12 cellular contexts compared by ENCODE assay signal in the genomic region with DNA sequence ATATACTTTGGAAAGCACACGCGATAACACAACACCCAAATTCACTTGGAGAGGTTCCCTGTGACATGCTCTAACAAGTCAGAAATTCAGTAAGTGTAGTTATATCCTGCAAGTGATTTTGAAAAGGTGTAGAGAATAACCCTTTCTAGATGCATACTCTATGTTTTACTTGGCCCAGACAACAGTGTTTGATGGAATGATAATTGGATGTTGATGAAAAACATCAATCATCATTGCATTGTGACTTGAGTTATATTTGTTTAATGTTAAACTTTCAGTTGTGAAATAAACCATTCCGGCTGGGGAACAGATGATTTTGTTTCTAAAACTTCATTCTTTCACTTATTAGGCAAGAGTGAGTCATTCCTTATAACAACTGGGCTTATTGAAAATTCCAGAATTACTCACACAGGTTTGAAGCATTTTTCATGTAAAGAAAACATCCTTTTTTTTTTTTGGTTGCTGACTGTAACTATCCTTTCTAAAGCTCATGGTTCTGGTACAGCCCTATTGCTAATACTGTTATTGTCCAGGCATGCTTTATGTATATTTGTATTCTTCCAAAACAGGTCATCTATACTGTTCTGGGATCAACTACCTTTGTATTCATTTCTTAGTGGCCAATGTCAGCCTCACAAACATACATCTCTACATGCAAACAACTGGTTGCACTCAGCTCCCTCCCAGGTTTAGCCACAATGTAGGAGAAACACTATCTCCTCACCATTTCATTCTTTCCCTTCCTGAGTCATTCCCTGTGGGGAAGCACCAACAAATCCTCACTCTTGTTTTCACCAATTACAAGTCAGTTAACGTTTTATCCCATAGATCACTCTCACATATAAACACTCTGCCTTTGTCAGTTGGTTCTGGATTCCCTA.
DNase-seq lines count a peak whose midpoint lies in the region; ATAC-seq and TF ChIP-seq lines count a peak whose summit lies in the region.
"Had no signal": no experiment of that assay in that cellular context is flagged by ENCODE, and none has a peak within 500 bp of the region (broad histone marks: within the 10 kb centered on the region; RNA-seq: fewer than 3 reads in every experiment).

No MANE protein-coding gene starts in this region.

- no peak overlapping the region for H3K23ac ChIP-seq in neuronal stem cell (ENCODE audit: low read depth, low read length, poor library complexity)

- no peak overlapping the region for H3K4me3 Mint-ChIP-seq in activated CD4-positive, alpha-beta T cell treated with anti-CD3 and anti-CD28 coated beads, Interleukin-2, amount 10 ng/mL, durations not matched to agents 7 days and 5 days

- no peak overlapping the region for H3K14ac ChIP-seq in neuronal stem cell (ENCODE audit: low read length)

- no peak overlapping the region for H2BK12ac ChIP-seq in neuronal stem cell (ENCODE audit: low read length)

- H3K4me1 Mint-ChIP-seq in activated CD4-positive, alpha-beta T cell treated with anti-CD3 and anti-CD28 coated beads, Interleukin-2, amount 10 ng/mL, durations not matched to agents 7 days and 5 days = no peaks in the 10 kb centered on the region

- H2BK15ac ChIP-seq in neuronal stem cell (ENCODE audit: low read length) = no peak overlapping the region

- peak overlapping the region; percentile 5 for H3K4me3 ChIP-seq in epithelial cell of esophagus (ENCODE audit: low read length)
- H3K4me3 ChIP-seq in neuronal stem cell (ENCODE audit: low read length in 2 of 2) = no peak overlapping the region

- H2BK5ac ChIP-seq in neuronal stem cell (ENCODE audit: low read length) = no peak overlapping the region

- POLR2A ChIA-PET in activated CD4-positive, alpha-beta T cell treated with anti-CD3 and anti-CD28 coated beads, Interleukin-2, amount 10 ng/mL, durations not matched to agents 7 days and 5 days (lab: Charles Lee) = no interaction called here

- no peak overlapping the region for H4K8ac ChIP-seq in neuronal stem cell (ENCODE audit: low read depth, low read length)

- ATAC-seq in HG02571 (IDR thresholded peaks at IDR 0.05; ENCODE audit: unreplicated experiment) (no peak), HG02970 (IDR thresholded peaks at IDR 0.05; ENCODE audit: low FRiP score, unreplicated experiment) (no peak)

- H3K4ac ChIP-seq in neuronal stem cell (ENCODE audit: low read length) = no peak overlapping the region

- H2AK5ac ChIP-seq in neuronal stem cell (ENCODE audit: low read depth, low read length) = no peak overlapping the region

- in situ Hi-C loops in G401 (cut with HindIII; ENCODE audit: low sequenced_read_pairs) = no loop called here

- H3K27me3 Mint-ChIP-seq in activated CD4-positive, alpha-beta T cell treated with anti-CD3 and anti-CD28 coated beads, Interleukin-2, amount 10 ng/mL, durations not matched to agents 7 days and 5 days = no peaks in the 10 kb centered on the region

- CTCF ChIA-PET in activated CD4-positive, alpha-beta T cell treated with anti-CD3 and anti-CD28 coated beads, Interleukin-2, amount 10 ng/mL, durations not matched to agents 7 days and 5 days (lab: Charles Lee) = no interaction called here

- H2BK120ac ChIP-seq in neuronal stem cell (ENCODE audit: low read depth, low read length) = no peak overlapping the region

- no peak overlapping the region for H3K18ac ChIP-seq in neuronal stem cell (ENCODE audit: low read length)

- TF ChIP-seq CTCF in AG09319 (IDR thresholded peaks at IDR 0.05; ENCODE audit: low read depth, low read length) (no peak), epithelial cell of esophagus (IDR thresholded peaks at IDR 0.05; ENCODE audit: insufficient read depth, low read depth, low read length, missing control alignments) (no peak)

- DNase-seq in AG09319 (ENCODE audit: extremely low read depth, low read depth) = peak; percentile 65
- DNase-seq in epithelial cell of esophagus (ENCODE audit: low read depth) = peak; percentile 95
- DNase-seq in neuronal stem cell (ENCODE audit: low spot score) = no peak
- no peak for DNase-seq in activated CD4-positive, alpha-beta T cell treated with anti-CD3 and anti-CD28 coated beads, Interleukin-2, amount 10 ng/mL, durations not matched to agents 7 days and 5 days
- DNase-seq in G401 (ENCODE audit: low spot score) = no peak
- DNase-seq: activated CD4-positive, CD25-positive, alpha-beta regulatory T cell treated with anti-CD3 and anti-CD28 coated beads, Interleukin-2, amount 50 U/mL, for 72 hours; cortex of kidney; NCI-H510A treated with DMSO at 0.1 percent for 48 hours; occipital lobe had no signal

- H3K36me3 ChIP-seq in neuronal stem cell (replicated peaks in 1 of 2; ENCODE audit: control insufficient read depth in 2 of 2, insufficient read depth in 2 of 2, low read length in 2 of 2) = no peaks in the 10 kb centered on the region

- H3K27ac Mint-ChIP-seq in activated CD4-positive, alpha-beta T cell treated with anti-CD3 and anti-CD28 coated beads, Interleukin-2, amount 10 ng/mL, durations not matched to agents 7 days and 5 days = no peak overlapping the region

- peaks cover 0 to 4% of the 10 kb centered on the region in 2 donors for H3K9me3 ChIP-seq in neuronal stem cell (replicated peaks in 1 of 2; ENCODE audit: control insufficient read depth in 2 of 2, insufficient read depth in 1 of 2, low read depth in 1 of 2, low read length in 2 of 2)

- no peak overlapping the region for H4K91ac ChIP-seq in neuronal stem cell (ENCODE audit: low read depth, low read length, poor library complexity)

- no peaks in the 10 kb centered on the region for H3K9me3 Mint-ChIP-seq in activated CD4-positive, alpha-beta T cell treated with anti-CD3 and anti-CD28 coated beads, Interleukin-2, amount 10 ng/mL, durations not matched to agents 7 days and 5 days

- no peaks in the 10 kb centered on the region for H3K27me3 ChIP-seq in neuronal stem cell (ENCODE audit: control insufficient read depth in 3 of 3, insufficient read depth in 3 of 3, low read depth in 1 of 3, low read length in 3 of 3)

- no CpG with 5 or more reads among the region's 4 CpGs for WGBS in neuronal stem cell (ENCODE audit: extremely low coverage in 2 of 2, insufficient read length in 2 of 2, insufficient replicate concordance in 1 of 2), 2 donors

- no peak overlapping the region for H3K4me2 ChIP-seq in neuronal stem cell (ENCODE audit: insufficient read depth, low read length, poor library complexity, severe bottlenecking)

- H3K9ac ChIP-seq in neuronal stem cell (ENCODE audit: low read depth, low read length, poor library complexity) = no peak overlapping the region

- peak overlapping the region; percentile 49 for H3K27ac ChIP-seq in neuronal stem cell (replicated peaks; ENCODE audit: low read length)

- no peaks in the 10 kb centered on the region for H3K79me1 ChIP-seq in neuronal stem cell (ENCODE audit: low read depth, low read length)

- no peaks in the 10 kb centered on the region for H3K36me3 Mint-ChIP-seq in activated CD4-positive, alpha-beta T cell treated with anti-CD3 and anti-CD28 coated beads, Interleukin-2, amount 10 ng/mL, durations not matched to agents 7 days and 5 days (ENCODE audit: low read depth)

- H3K4me1 ChIP-seq in neuronal stem cell (ENCODE audit: control insufficient read depth in 2 of 2, insufficient read depth in 1 of 2, low read depth in 1 of 2, low read length in 2 of 2) = peaks cover 11 to 20% of the 10 kb centered on the region in 2 donors

- H2AFZ ChIP-seq in neuronal stem cell (ENCODE audit: low read length) = peak overlapping the region; percentile 64

TF ChIP-seq in PFSK-1, 5 proteins besides CTCF, POLR2A, EP300 and RAD21:
- TF ChIP-seq, protein P1, sequence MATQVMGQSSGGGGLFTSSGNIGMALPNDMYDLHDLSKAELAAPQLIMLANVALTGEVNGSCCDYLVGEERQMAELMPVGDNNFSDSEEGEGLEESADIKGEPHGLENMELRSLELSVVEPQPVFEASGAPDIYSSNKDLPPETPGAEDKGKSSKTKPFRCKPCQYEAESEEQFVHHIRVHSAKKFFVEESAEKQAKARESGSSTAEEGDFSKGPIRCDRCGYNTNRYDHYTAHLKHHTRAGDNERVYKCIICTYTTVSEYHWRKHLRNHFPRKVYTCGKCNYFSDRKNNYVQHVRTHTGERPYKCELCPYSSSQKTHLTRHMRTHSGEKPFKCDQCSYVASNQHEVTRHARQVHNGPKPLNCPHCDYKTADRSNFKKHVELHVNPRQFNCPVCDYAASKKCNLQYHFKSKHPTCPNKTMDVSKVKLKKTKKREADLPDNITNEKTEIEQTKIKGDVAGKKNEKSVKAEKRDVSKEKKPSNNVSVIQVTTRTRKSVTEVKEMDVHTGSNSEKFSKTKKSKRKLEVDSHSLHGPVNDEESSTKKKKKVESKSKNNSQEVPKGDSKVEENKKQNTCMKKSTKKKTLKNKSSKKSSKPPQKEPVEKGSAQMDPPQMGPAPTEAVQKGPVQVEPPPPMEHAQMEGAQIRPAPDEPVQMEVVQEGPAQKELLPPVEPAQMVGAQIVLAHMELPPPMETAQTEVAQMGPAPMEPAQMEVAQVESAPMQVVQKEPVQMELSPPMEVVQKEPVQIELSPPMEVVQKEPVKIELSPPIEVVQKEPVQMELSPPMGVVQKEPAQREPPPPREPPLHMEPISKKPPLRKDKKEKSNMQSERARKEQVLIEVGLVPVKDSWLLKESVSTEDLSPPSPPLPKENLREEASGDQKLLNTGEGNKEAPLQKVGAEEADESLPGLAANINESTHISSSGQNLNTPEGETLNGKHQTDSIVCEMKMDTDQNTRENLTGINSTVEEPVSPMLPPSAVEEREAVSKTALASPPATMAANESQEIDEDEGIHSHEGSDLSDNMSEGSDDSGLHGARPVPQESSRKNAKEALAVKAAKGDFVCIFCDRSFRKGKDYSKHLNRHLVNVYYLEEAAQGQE (IDR thresholded peaks at IDR 0.05; ENCODE audit: insufficient read depth in 1 of 2, low read depth in 2 of 2, low read length in 2 of 2) = no peak
- peak; percentile 32; the same call in 1 of the 2 replicates for TF ChIP-seq SIN3A (IDR thresholded peaks at IDR 0.05; ENCODE audit: borderline replicate concordance, insufficient read depth, low read length)
TF ChIP-seq in PFSK-1: peak in this region for 1.

Comparison
In these comparisons a context has a peak if more than half of its experiments do, and no peak if none do; other contexts are left out.
1. DNase-seq: peak in AG09319 (single experiment) and epithelial cell of esophagus (single experiment); none in neuronal stem cell (single experiment), activated CD4-positive, alpha-beta T cell treated with anti-CD3 and anti-CD28 coated beads, Interleukin-2, amount 10 ng/mL, durations not matched to agents 7 days and 5 days (single experiment) and G401 (single experiment).